23 cellular contexts compared by ENCODE assay signal in the genomic region with DNA sequence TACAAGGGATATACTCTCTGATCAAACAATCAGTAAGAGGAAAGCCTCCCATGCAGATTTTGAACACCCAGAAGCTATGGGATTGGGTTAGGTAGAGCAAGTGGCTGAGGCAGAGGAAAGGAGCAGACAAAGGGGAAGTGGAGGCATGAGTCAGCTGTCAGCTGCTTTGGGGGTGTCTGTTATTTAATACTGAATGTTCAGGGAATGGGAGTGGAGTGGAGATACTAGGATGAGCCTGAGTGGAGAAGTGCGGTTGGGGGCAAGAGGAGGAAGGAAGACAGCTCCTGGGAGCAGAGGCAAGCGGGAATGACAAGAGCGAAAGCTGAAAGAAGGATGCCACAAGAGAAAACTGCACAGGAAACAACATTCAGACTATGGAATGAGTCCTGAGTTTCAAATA. TPM values are rescaled to one million over a fixed set of nuclear protein-coding genes. Genes with fewer than 3 reads are reported as not detected.
DNase-seq lines count a peak whose midpoint lies in the region; ATAC-seq, FAIRE-seq and TF ChIP-seq lines count a peak whose summit lies in the region.
"Had no signal": no experiment of that assay in that cellular context is flagged by ENCODE, and none has a peak within 500 bp of the region (broad histone marks: within the 10 kb centered on the region; RNA-seq: fewer than 3 reads in every experiment).

No MANE protein-coding gene starts in this region.

- no peaks in the 10 kb centered on the region for H3K27me3 Mint-ChIP-seq in activated T-helper 17 cell treated with anti-CD3 and anti-CD28 coated beads, Interleukin-2, amount 50 U/mL, for 72 hours
- no peaks in the 10 kb centered on the region for H3K27me3 Mint-ChIP-seq in naive thymus-derived CD4-positive, alpha-beta T cell
- H3K27me3 Mint-ChIP-seq: T-cell had no signal

- intact Hi-C loops in naive thymus-derived CD4-positive, alpha-beta T cell (cut with micrococcal nuclease): no loop called here

- FAIRE-seq in GM12891 (lab: Jason Lieb, UNC): no peak
- FAIRE-seq: bronchial epithelial cell, islet of Langerhans had no signal

- H3K27ac ChIP-seq in naive thymus-derived CD4-positive, alpha-beta T cell (ENCODE audit: low read depth, low read length): no peak overlapping the region
- H3K27ac ChIP-seq: hepatocyte, right lobe of liver had no signal

- no peaks in the 10 kb centered on the region for H3K27me3 ChIP-seq in naive thymus-derived CD4-positive, alpha-beta T cell (ENCODE audit: control insufficient read depth in 2 of 2, insufficient read depth in 2 of 2, low read length in 2 of 2)
- H3K27me3 ChIP-seq: hepatocyte, right lobe of liver had no signal

- no peaks in the 10 kb centered on the region for H3K9me3 ChIP-seq in naive thymus-derived CD4-positive, alpha-beta T cell (ENCODE audit: control insufficient read depth in 2 of 3, low read length in 3 of 3)
- H3K9me3 ChIP-seq: right lobe of liver had no signal

- H3K27ac Mint-ChIP-seq in activated T-helper 17 cell treated with anti-CD3 and anti-CD28 coated beads, Interleukin-2, amount 50 U/mL, for 72 hours: peak overlapping the region; percentile 73
- H3K27ac Mint-ChIP-seq in naive thymus-derived CD4-positive, alpha-beta T cell: no peak overlapping the region

- no peak overlapping the region for H3K4me3 ChIP-seq in naive thymus-derived CD4-positive, alpha-beta T cell (ENCODE audit: low read length)
- H3K4me3 ChIP-seq: hepatocyte, lung, right lobe of liver had no signal

- no peak for ATAC-seq in activated T-helper 17 cell treated with anti-CD3 and anti-CD28 coated beads, Interleukin-2, amount 50 U/mL, for 72 hours (replicated peaks)
- ATAC-seq in naive thymus-derived CD4-positive, alpha-beta T cell: peak; percentile 22
- no peak for ATAC-seq in HG03139 (IDR thresholded peaks at IDR 0.05; ENCODE audit: unreplicated experiment)
- ATAC-seq: Right ventricle myocardium inferior, T-cell had no signal

- no peaks in the 10 kb centered on the region for H3K4me1 Mint-ChIP-seq in activated T-helper 17 cell treated with anti-CD3 and anti-CD28 coated beads, Interleukin-2, amount 50 U/mL, for 72 hours
- peaks cover 0 to 2% (median 0%) of the 10 kb centered on the region in 7 donors for H3K4me1 Mint-ChIP-seq in naive thymus-derived CD4-positive, alpha-beta T cell
- H3K4me1 Mint-ChIP-seq: T-cell had no signal

- no peaks in the 10 kb centered on the region for H3K4me1 ChIP-seq in naive thymus-derived CD4-positive, alpha-beta T cell (ENCODE audit: control insufficient read depth in 2 of 2, insufficient read depth in 2 of 2, low read length in 2 of 2)
- H3K4me1 ChIP-seq: right lobe of liver had no signal

- CTCF ChIA-PET in naive thymus-derived CD4-positive, alpha-beta T cell (lab: Charles Lee): no interaction called here

- no peak for TF ChIP-seq POLR2A in GM12891 (IDR thresholded peaks at IDR 0.05; ENCODE audit: low read depth, low read length)

- H3K36me3 ChIP-seq in naive thymus-derived CD4-positive, alpha-beta T cell (ENCODE audit: control insufficient read depth in 2 of 3, insufficient read depth in 3 of 3, low read length in 3 of 3): peaks cover 0 to 14% (median 0%) of the 10 kb centered on the region in 3 experiments

- no peak overlapping the region for H3K4me3 Mint-ChIP-seq in activated T-helper 17 cell treated with anti-CD3 and anti-CD28 coated beads, Interleukin-2, amount 50 U/mL, for 72 hours
- no peak overlapping the region for H3K4me3 Mint-ChIP-seq in naive thymus-derived CD4-positive, alpha-beta T cell
- H3K4me3 Mint-ChIP-seq: T-cell had no signal

- DNase-seq in GM12891 (ENCODE audit: insufficient read length, low spot score) (no peak), NOMO-1 treated with DMSO at 0.1 percent for 48 hours (lab: John Stamatoyannopoulos, UW; ENCODE audit: unreplicated experiment) (peak; percentile 31), NCI-H2107 (lab: John Stamatoyannopoulos, UW) (no peak), EL (no peak)
- DNase-seq in naive thymus-derived CD4-positive, alpha-beta T cell: no peak
- no peak for DNase-seq in activated effector memory CD4-positive, alpha-beta T cell treated with anti-CD3 and anti-CD28 coated beads, Interleukin-2, amount 50 U/mL, for 16 hours
- DNase-seq: ACHN; activated CD8-positive, alpha-beta memory T cell treated with anti-CD3 and anti-CD28 coated beads, Interleukin-2, amount 50 U/mL, for 48 hours; C1 segment of cervical spinal cord; cortex of kidney; DMS 273 treated with DMSO at 0.1 percent for 48 hours; right lobe of liver; T-cell had no signal

- no peaks in the 10 kb centered on the region for H3K9me3 Mint-ChIP-seq in activated T-helper 17 cell treated with anti-CD3 and anti-CD28 coated beads, Interleukin-2, amount 50 U/mL, for 72 hours
- no peaks in the 10 kb centered on the region for H3K9me3 Mint-ChIP-seq in naive thymus-derived CD4-positive, alpha-beta T cell
- H3K9me3 Mint-ChIP-seq: T-cell had no signal

- POLR2A ChIA-PET in naive thymus-derived CD4-positive, alpha-beta T cell (lab: Charles Lee): interaction anchor here (0.6 kb wide), 1 partner anchor 10 kb away, joined by 3 read pairs; no protein-coding TSS in a partner anchor

- H3K36me3 Mint-ChIP-seq in activated T-helper 17 cell treated with anti-CD3 and anti-CD28 coated beads, Interleukin-2, amount 50 U/mL, for 72 hours (ENCODE audit: low read depth): peaks cover 21% of the 10 kb centered on the region
- peaks cover 0 to 33% (median 11%) of the 10 kb centered on the region in 5 donors for H3K36me3 Mint-ChIP-seq in naive thymus-derived CD4-positive, alpha-beta T cell

TF ChIP-seq in GM12891, 5 proteins besides CTCF, POLR2A, EP300 and RAD21:
- TF ChIP-seq POU2F2 (IDR thresholded peaks at IDR 0.05; ENCODE audit: low read depth, low read length) (no peak), SPI1 (IDR thresholded peaks at IDR 0.05; ENCODE audit: low read depth, low read length) (0 out of 2 replicates have a peak, but pooled peaks have one; percentile 20), TAF1 (IDR thresholded peaks at IDR 0.05; ENCODE audit: low read depth, low read length) (no peak), PAX5 (IDR thresholded peaks at IDR 0.05; ENCODE audit: insufficient read depth, low read length, severe bottlenecking) (no peak)

RNA-seq across cellular contexts. Expression of gene TMPRSS5, which starts 22.7 kb away (rescaled TPM):
- 0.23 TPM for polyA plus RNA-seq in GM12891 (2012; ENCODE audit: low read depth, missing spikeins)
- total RNA-seq in activated T-helper 17 cell treated with anti-CD3 and anti-CD28 coated beads, Interleukin-2, amount 50 U/mL, for 72 hours: under 1 TPM; 0.52 to 0.95 TPM
- total RNA-seq in naive thymus-derived CD4-positive, alpha-beta T cell: 1 to 10 TPM in 2 of 5 experiments, under 1 TPM in 3; 0.50 to 1.5 (median 0.97) TPM
- not detected for polyA plus RNA-seq in naive thymus-derived CD4-positive, alpha-beta T cell
- total RNA-seq: G401 had no signal

RNA-seq across cellular contexts. Expression of gene ZW10, which starts 44.7 kb away (rescaled TPM):
- 8.0 TPM for polyA plus RNA-seq in GM12891 (2012; ENCODE audit: low read depth, missing spikeins)
- 10 to 100 TPM; 17.0 to 24.8 TPM for total RNA-seq in activated T-helper 17 cell treated with anti-CD3 and anti-CD28 coated beads, Interleukin-2, amount 50 U/mL, for 72 hours
- 10 to 100 TPM in 3 of 5 experiments, 1 to 10 TPM in 2; 5.0 to 19.0 (median 10.2) TPM for total RNA-seq in naive thymus-derived CD4-positive, alpha-beta T cell
- 10 to 100 TPM; 13.8 to 21.2 TPM for polyA plus RNA-seq in naive thymus-derived CD4-positive, alpha-beta T cell

RNA-seq across cellular contexts. Expression of gene CLDN25, which starts 50.8 kb away (rescaled TPM):
- polyA plus RNA-seq in GM12891 (2012; ENCODE audit: low read depth, missing spikeins): not detected
- not detected for total RNA-seq in activated T-helper 17 cell treated with anti-CD3 and anti-CD28 coated beads, Interleukin-2, amount 50 U/mL, for 72 hours
- total RNA-seq in naive thymus-derived CD4-positive, alpha-beta T cell: not detected
- not detected for polyA plus RNA-seq in naive thymus-derived CD4-positive, alpha-beta T cell
- total RNA-seq: bronchial epithelial cell, G401, hepatocyte, lung, omental fat pad, right lobe of liver, Right ventricle myocardium inferior, T-cell, temporal lobe had no signal
- polyA plus RNA-seq: hepatocyte, lung had no signal
